ENCODE assay signal across 10 cellular contexts in genomic region chr13:110676057-110676510, GRCh38. TPM values are rescaled to one million over a fixed set of nuclear protein-coding genes. Genes with fewer than 3 reads are reported as not detected.
DNase-seq lines count a peak whose midpoint lies in the region; ATAC-seq and TF ChIP-seq lines count a peak whose summit lies in the region.
"Had no signal": no experiment of that assay in that cellular context is flagged by ENCODE, and none has a peak within 500 bp of the region (broad histone marks: within the 10 kb centered on the region; RNA-seq: fewer than 3 reads in every experiment).

No MANE protein-coding gene starts in this region.

- no peaks in the 10 kb centered on the region for H3K9me3 Mint-ChIP-seq in immature natural killer cell
- H3K9me3 Mint-ChIP-seq in activated CD4-positive, alpha-beta T cell treated with anti-CD3 and anti-CD28 coated beads, Interleukin-2, amount 10 ng/mL, durations not matched to agents 7 days and 5 days = no peaks in the 10 kb centered on the region
- H3K9me3 Mint-ChIP-seq: activated naive CD4-positive, alpha-beta T cell treated with anti-CD3 and anti-CD28 coated beads, Interleukin-2, amount 50 U/mL, for 24 hours had no signal

- H3K4me3 Mint-ChIP-seq in immature natural killer cell = peak overlapping the region; percentile 8 to 82 (median 74)
- no peak overlapping the region for H3K4me3 Mint-ChIP-seq in activated CD4-positive, alpha-beta T cell treated with anti-CD3 and anti-CD28 coated beads, Interleukin-2, amount 10 ng/mL, durations not matched to agents 7 days and 5 days
- H3K4me3 Mint-ChIP-seq: activated naive CD4-positive, alpha-beta T cell treated with anti-CD3 and anti-CD28 coated beads, Interleukin-2, amount 50 U/mL, for 24 hours had no signal

- POLR2A ChIA-PET in activated CD4-positive, alpha-beta T cell treated with anti-CD3 and anti-CD28 coated beads, Interleukin-2, amount 10 ng/mL, durations not matched to agents 7 days and 5 days (lab: Charles Lee) = no interaction called here

- H3K27me3 Mint-ChIP-seq in immature natural killer cell (ENCODE audit: low read depth in 3 of 3) = peaks cover 8 to 16% (median 8%) of the 10 kb centered on the region in 3 donors
- no peaks in the 10 kb centered on the region for H3K27me3 Mint-ChIP-seq in activated CD4-positive, alpha-beta T cell treated with anti-CD3 and anti-CD28 coated beads, Interleukin-2, amount 10 ng/mL, durations not matched to agents 7 days and 5 days
- H3K27me3 Mint-ChIP-seq: activated naive CD4-positive, alpha-beta T cell treated with anti-CD3 and anti-CD28 coated beads, Interleukin-2, amount 50 U/mL, for 24 hours had no signal

- peaks cover 13 to 43% (median 14%) of the 10 kb centered on the region in 3 donors for H3K36me3 Mint-ChIP-seq in immature natural killer cell
- peaks cover 74% of the 10 kb centered on the region for H3K36me3 Mint-ChIP-seq in activated CD4-positive, alpha-beta T cell treated with anti-CD3 and anti-CD28 coated beads, Interleukin-2, amount 10 ng/mL, durations not matched to agents 7 days and 5 days (ENCODE audit: low read depth)

- H3K27ac Mint-ChIP-seq in immature natural killer cell = peak overlapping the region in 5 of 6 donors; percentile 83 to 96 (median 91)
- H3K27ac Mint-ChIP-seq in activated CD4-positive, alpha-beta T cell treated with anti-CD3 and anti-CD28 coated beads, Interleukin-2, amount 10 ng/mL, durations not matched to agents 7 days and 5 days = no peak overlapping the region
- H3K27ac Mint-ChIP-seq: activated naive CD4-positive, alpha-beta T cell treated with anti-CD3 and anti-CD28 coated beads, Interleukin-2, amount 50 U/mL, for 24 hours had no signal

- H3K27ac ChIP-seq in gastrocnemius medialis = no peak overlapping the region

- TF ChIP-seq CTCF in gastrocnemius medialis (IDR thresholded peaks at IDR 0.05 in 4 of 5, conservative IDR thresholded peaks at IDR 0.05 in 1 of 5) = no peak

- peak; percentile 78 for ATAC-seq in GM18498 (IDR thresholded peaks at IDR 0.05; ENCODE audit: unreplicated experiment)
- ATAC-seq in GM21367 (IDR thresholded peaks at IDR 0.05; ENCODE audit: unreplicated experiment) = peak; percentile 69
- ATAC-seq in HG03378 (IDR thresholded peaks at IDR 0.05; ENCODE audit: unreplicated experiment) = peak; percentile 81
- ATAC-seq in gastrocnemius medialis = no peak

- CTCF ChIA-PET in activated CD4-positive, alpha-beta T cell treated with anti-CD3 and anti-CD28 coated beads, Interleukin-2, amount 10 ng/mL, durations not matched to agents 7 days and 5 days (lab: Charles Lee) = interaction anchor here (0.6 to 0.8 kb wide), 2 partner anchors 9 to 22 kb away, joined by 3 read pairs; no protein-coding TSS in a partner anchor

- intact Hi-C loops in gastrocnemius medialis (cut with DNase I; ENCODE audit: low total_unique reads) = no loop called here

- DNase-seq in immature natural killer cell (peak; percentile 19 to 35 (median 27)), erythroblast (lab: John Stamatoyannopoulos, UW) (no peak), gastrocnemius medialis (no peak), GDM1 (lab: John Stamatoyannopoulos, UW) (no peak)
- no peak for DNase-seq in activated CD4-positive, alpha-beta T cell treated with anti-CD3 and anti-CD28 coated beads, Interleukin-2, amount 10 ng/mL, durations not matched to agents 7 days and 5 days
- DNase-seq: NK-92 treated with Interleukin-12 subunit alpha and Interleukin-12 subunit beta, amount 100 ng/mL, for 24 hours had no signal

- TF ChIP-seq POLR2A in erythroblast (IDR thresholded peaks at IDR 0.05; ENCODE audit: low read length) (no peak), gastrocnemius medialis (IDR thresholded peaks at IDR 0.05) (no peak)

- no peaks in the 10 kb centered on the region for H3K4me1 ChIP-seq in gastrocnemius medialis

- no peaks in the 10 kb centered on the region for H3K9me3 ChIP-seq in gastrocnemius medialis

- H3K4me3 ChIP-seq in gastrocnemius medialis = no peak overlapping the region

- in situ Hi-C loops in gastrocnemius medialis (cut with MboI; ENCODE audit: low sequenced_read_pairs in 4 of 4) = loop anchor here in 1 of 4 donors (25.0 kb wide), 1 partner anchor 136 kb away; no protein-coding TSS in a partner anchor

- no peaks in the 10 kb centered on the region for H3K27me3 ChIP-seq in gastrocnemius medialis

- H3K36me3 ChIP-seq in gastrocnemius medialis = peaks cover 0 to 17% of the 10 kb centered on the region in 2 donors

- H3K4me1 Mint-ChIP-seq in immature natural killer cell = peaks cover 22 to 49% of the 10 kb centered on the region in 2 donors
- H3K4me1 Mint-ChIP-seq in activated CD4-positive, alpha-beta T cell treated with anti-CD3 and anti-CD28 coated beads, Interleukin-2, amount 10 ng/mL, durations not matched to agents 7 days and 5 days = peaks cover under 1% of the 10 kb centered on the region

RNA-seq across cellular contexts. Expression of gene CARS2, which starts 29.8 kb away (rescaled TPM):
- 10 to 100 TPM; 40.8 to 54.5 (median 40.8) TPM for polyA plus RNA-seq in immature natural killer cell
- total RNA-seq in gastrocnemius medialis = 10 to 100 TPM; 22.5 to 34.8 (median 28.0) TPM
- 10 to 100 TPM; 58.9 to 69.5 TPM for total RNA-seq in activated CD4-positive, alpha-beta T cell treated with anti-CD3 and anti-CD28 coated beads, Interleukin-2, amount 10 ng/mL, durations not matched to agents 7 days and 5 days

RNA-seq across cellular contexts. Expression of gene ING1, which starts 37.4 kb away (rescaled TPM):
- 10 to 100 TPM; 12.6 to 20.1 (median 17.6) TPM for polyA plus RNA-seq in immature natural killer cell
- 10 to 100 TPM in 2 of 4 donors, 1 to 10 TPM in 2; 5.9 to 18.2 (median 13.5) TPM for total RNA-seq in gastrocnemius medialis
- total RNA-seq in activated CD4-positive, alpha-beta T cell treated with anti-CD3 and anti-CD28 coated beads, Interleukin-2, amount 10 ng/mL, durations not matched to agents 7 days and 5 days = 10 to 100 TPM; 16.0 to 21.3 TPM

Comparison
In these comparisons a context has a peak if more than half of its experiments do, and no peak if none do; other contexts are left out.
1. ATAC-seq: peak in GM18498 (single experiment), GM21367 (single experiment) and HG03378 (single experiment); none in gastrocnemius medialis (0 of 2).
2. DNase-seq: peak in immature natural killer cell (3 of 3); none in erythroblast (0 of 2), gastrocnemius medialis (0 of 2), activated CD4-positive, alpha-beta T cell treated with anti-CD3 and anti-CD28 coated beads, Interleukin-2, amount 10 ng/mL, durations not matched to agents 7 days and 5 days (single experiment) and GDM1 (single experiment).